In the genomic region with DNA sequence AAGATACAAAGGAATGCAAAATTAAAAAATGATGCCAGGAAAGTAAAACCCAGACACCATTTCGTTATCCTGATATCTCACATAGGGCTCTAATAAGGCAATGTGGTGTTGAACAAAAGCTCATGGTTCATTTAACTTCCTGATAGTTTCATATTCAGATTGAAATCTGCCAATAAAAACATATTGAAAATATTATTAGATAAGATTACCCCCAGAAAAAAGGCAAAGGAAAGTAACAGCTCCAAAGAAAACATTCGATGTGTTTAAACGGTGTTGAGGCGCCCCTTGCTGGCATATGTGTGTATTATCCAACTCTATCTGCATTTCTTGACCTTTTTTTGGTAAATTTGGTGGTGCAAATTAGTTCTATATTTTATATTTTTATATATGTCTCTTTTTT, we compare ENCODE assay signal across 8 cellular contexts.
DNase-seq lines count a peak whose midpoint lies in the region; ATAC-seq and TF ChIP-seq lines count a peak whose summit lies in the region.

No MANE protein-coding gene starts in this region.

- no peak overlapping the region for H3K27ac ChIP-seq in neutrophil

- DNase-seq in NCI-H2107 treated with DMSO at 0.1 percent for 48 hours (lab: John Stamatoyannopoulos, UW; ENCODE audit: unreplicated experiment) (peak; percentile 35), NCI-H2107 (lab: John Stamatoyannopoulos, UW) (no peak), NB4 (ENCODE audit: low read depth) (peak; percentile 57), fibroblast of gingiva (ENCODE audit: low read depth) (peak; percentile 36), HK-2 (ENCODE audit: unreplicated experiment) (no peak)
- peak; percentile 65 for DNase-seq in activated CD8-positive, alpha-beta T cell treated with anti-CD3 and anti-CD28 coated beads for 36 hours

- H3K9me3 ChIP-seq in neutrophil = no peaks in the 10 kb centered on the region

- no peaks in the 10 kb centered on the region for H3K27me3 Mint-ChIP-seq in activated CD8-positive, alpha-beta T cell treated with anti-CD3 and anti-CD28 coated beads for 36 hours

- ATAC-seq in activated CD8-positive, alpha-beta T cell treated with anti-CD3 and anti-CD28 coated beads for 36 hours = peak; percentile 53
- no peak for ATAC-seq in GM19351 (IDR thresholded peaks at IDR 0.05; ENCODE audit: unreplicated experiment)

- no peaks in the 10 kb centered on the region for H3K27me3 ChIP-seq in neutrophil

- no peaks in the 10 kb centered on the region for H3K9me3 Mint-ChIP-seq in activated CD8-positive, alpha-beta T cell treated with anti-CD3 and anti-CD28 coated beads for 36 hours

- intact Hi-C loops in activated CD8-positive, alpha-beta T cell treated with anti-CD3 and anti-CD28 coated beads for 36 hours (cut with micrococcal nuclease) = loop anchor here (2.0 to 5.0 kb wide), 2 partner anchors 170 to 229 kb away; no protein-coding TSS in a partner anchor

- no peak overlapping the region for H3K4me3 ChIP-seq in NB4 (ENCODE audit: low read depth, low read length)
- no peak overlapping the region for H3K4me3 ChIP-seq in neutrophil (ENCODE audit: low read depth in 1 of 2, low read length in 1 of 2)

- no peaks in the 10 kb centered on the region for H3K4me1 Mint-ChIP-seq in activated CD8-positive, alpha-beta T cell treated with anti-CD3 and anti-CD28 coated beads for 36 hours (ENCODE audit: low read depth)

- peaks cover 23% of the 10 kb centered on the region for H3K36me3 Mint-ChIP-seq in activated CD8-positive, alpha-beta T cell treated with anti-CD3 and anti-CD28 coated beads for 36 hours (ENCODE audit: low read depth)

- H3K4me3 Mint-ChIP-seq in activated CD8-positive, alpha-beta T cell treated with anti-CD3 and anti-CD28 coated beads for 36 hours = no peak overlapping the region

- POLR2A ChIA-PET in activated CD8-positive, alpha-beta T cell treated with anti-CD3 and anti-CD28 coated beads for 36 hours (lab: Charles Lee) = no interaction called here

- H3K27ac Mint-ChIP-seq in activated CD8-positive, alpha-beta T cell treated with anti-CD3 and anti-CD28 coated beads for 36 hours = no peak overlapping the region

- no peaks in the 10 kb centered on the region for H3K36me3 ChIP-seq in neutrophil

- CTCF ChIA-PET in activated CD8-positive, alpha-beta T cell treated with anti-CD3 and anti-CD28 coated beads for 36 hours (lab: Charles Lee) = interaction anchor here (0.7 to 15.1 kb wide), 20 partner anchors 8 to 249 kb away, joined by 3 to 149 read pairs (median 4); a partner anchor contains a TSS

- TF ChIP-seq CTCF in NB4 (IDR thresholded peaks at IDR 0.05; ENCODE audit: low read depth, low read length) (peak; percentile 38), neutrophil (IDR thresholded peaks at IDR 0.05) (peak; percentile 43)
- peak; percentile 85 for TF ChIP-seq CTCF in activated CD8-positive, alpha-beta T cell treated with anti-CD3 and anti-CD28 coated beads for 36 hours (IDR thresholded peaks at IDR 0.05)

- peaks cover 5 to 9% of the 10 kb centered on the region in 2 experiments for H3K4me1 ChIP-seq in neutrophil (ENCODE audit: control insufficient read depth in 1 of 2, insufficient read depth in 1 of 2, low read depth in 1 of 2, low read length in 1 of 2)

- no peak for TF ChIP-seq POLR2A in NB4 (IDR thresholded peaks at IDR 0.05; ENCODE audit: extremely low read depth, insufficient read length)

Comparison
In these comparisons a context has a peak if more than half of its experiments do, and no peak if none do; other contexts are left out.
1. DNase-seq: peak in NCI-H2107 treated with DMSO at 0.1 percent for 48 hours (single experiment), NB4 (single experiment), activated CD8-positive, alpha-beta T cell treated with anti-CD3 and anti-CD28 coated beads for 36 hours (single experiment) and fibroblast of gingiva (single experiment); none in NCI-H2107 (single experiment) and HK-2 (single experiment).
2. Peak in every context shown above with its lines, with median percentiles within 50 percentile points of each other: CTCF ChIP-seq.